Comparison of ENCODE assay signal across 8 cellular contexts in genomic region chr5:70025106-70025844, GRCh38. TPM values are rescaled to one million over a fixed set of nuclear protein-coding genes. Genes with fewer than 3 reads are reported as not detected.
DNase-seq lines count a peak whose midpoint lies in the region; ATAC-seq and TF ChIP-seq lines count a peak whose summit lies in the region.
"Not testable (repeated sequence)": the region's sequence is repeated elsewhere in the genome, so short reads cannot be mapped to it uniquely, and the experiment has no call there.

Gene SERF1B, plus strand, starts transcription at chr5:70025251. Its CDS starts 201 bp downstream, at chr5:70025452.

- H3K27ac ChIP-seq in DND-41 (ENCODE audit: low read length); esophagus squamous epithelium: not testable (repeated sequence)

- H4K20me1 ChIP-seq in DND-41 (ENCODE audit: insufficient read depth, low read length): not testable (repeated sequence)

- H3K9me3 ChIP-seq in DND-41 (ENCODE audit: insufficient read depth, low read length, severe bottlenecking); esophagus squamous epithelium: not testable (repeated sequence)

- TF ChIP-seq CTCF in DND-41 (IDR thresholded peaks at IDR 0.05; ENCODE audit: borderline replicate concordance, extremely low read depth, low read length, poor library complexity, severe bottlenecking); esophagus squamous epithelium (IDR thresholded peaks at IDR 0.05): not testable (repeated sequence)

- no CpG with 5 or more reads among the region's 66 CpGs for WGBS in esophagus squamous epithelium, 2 donors

- ATAC-seq in DND-41 (ENCODE audit: insufficient read depth, low read depth): peak; percentile 91
- ATAC-seq in GM21360 (IDR thresholded peaks at IDR 0.05; ENCODE audit: unreplicated experiment): peak; percentile 92
- peak; percentile 92 for ATAC-seq in HG02885 (IDR thresholded peaks at IDR 0.05; ENCODE audit: poor library complexity, unreplicated experiment)
- peak; percentile 93 to 96 for ATAC-seq in activated T-cell treated with anti-CD3 and anti-CD28 coated beads, Interleukin-2, amount 50 U/mL, for 72 hours (replicated peaks in 1 of 2)
- ATAC-seq in memory B cell (ENCODE audit: low read depth): peak; percentile 90
- peak; percentile 96 for ATAC-seq in stimulated activated naive B cell treated with anti-CD40 and anti-IgM and Interleukin-4, amounts not matched to agents 10 μg/mL and 1 μg/mL and 100 μg/mL, for 72 hours (replicated peaks)

- H3K36me3 Mint-ChIP-seq in activated T-cell treated with anti-CD3 and anti-CD28 coated beads, Interleukin-2, amount 50 U/mL, for 72 hours (ENCODE audit: insufficient read depth in 2 of 2); memory B cell; stimulated activated naive B cell treated with anti-CD40 and anti-IgM and Interleukin-4, amounts not matched to agents 10 μg/mL and 1 μg/mL and 100 μg/mL, for 72 hours: not testable (repeated sequence)

- TF ChIP-seq POLR2A in esophagus squamous epithelium (IDR thresholded peaks at IDR 0.05): not testable (repeated sequence)

- not testable (repeated sequence) for H3K4me1 ChIP-seq in DND-41 (ENCODE audit: insufficient read depth, low read length); esophagus squamous epithelium

- H3K9me3 Mint-ChIP-seq in activated T-cell treated with anti-CD3 and anti-CD28 coated beads, Interleukin-2, amount 50 U/mL, for 72 hours; memory B cell; stimulated activated naive B cell treated with anti-CD40 and anti-IgM and Interleukin-4, amounts not matched to agents 10 μg/mL and 1 μg/mL and 100 μg/mL, for 72 hours: not testable (repeated sequence)

- not testable (repeated sequence) for H3K36me3 ChIP-seq in DND-41 (ENCODE audit: insufficient read depth, low read length); esophagus squamous epithelium

- not testable (repeated sequence) for H3K27me3 ChIP-seq in DND-41 (ENCODE audit: insufficient read depth, low read length, poor library complexity); esophagus squamous epithelium

- not testable (repeated sequence) for H3K9ac ChIP-seq in DND-41 (ENCODE audit: low read depth, low read length)

- DNase-seq in DND-41; HT1080 (ENCODE audit: low read depth); activated T-cell treated with anti-CD3 and anti-CD28 coated beads, Interleukin-2, amount 50 U/mL, for 72 hours; esophagus squamous epithelium (lab: John Stamatoyannopoulos, UW); memory B cell (ENCODE audit: low spot score in 2 of 2); stimulated activated naive B cell treated with anti-CD40 and anti-IgM and Interleukin-4, amounts not matched to agents 10 μg/mL and 1 μg/mL and 100 μg/mL, for 72 hours: not testable (repeated sequence)

- intact Hi-C loops in esophagus squamous epithelium (cut with DNase I): not testable (repeated sequence)

- not testable (repeated sequence) for H3K79me2 ChIP-seq in DND-41 (ENCODE audit: insufficient read depth, low read length)

- not testable (repeated sequence) for H3K27ac Mint-ChIP-seq in activated T-cell treated with anti-CD3 and anti-CD28 coated beads, Interleukin-2, amount 50 U/mL, for 72 hours; memory B cell; stimulated activated naive B cell treated with anti-CD40 and anti-IgM and Interleukin-4, amounts not matched to agents 10 μg/mL and 1 μg/mL and 100 μg/mL, for 72 hours

- H3K4me3 Mint-ChIP-seq in activated T-cell treated with anti-CD3 and anti-CD28 coated beads, Interleukin-2, amount 50 U/mL, for 72 hours; memory B cell; stimulated activated naive B cell treated with anti-CD40 and anti-IgM and Interleukin-4, amounts not matched to agents 10 μg/mL and 1 μg/mL and 100 μg/mL, for 72 hours: not testable (repeated sequence)

- H3K4me2 ChIP-seq in DND-41 (ENCODE audit: insufficient read depth, low read length): not testable (repeated sequence)

- not testable (repeated sequence) for H3K4me1 Mint-ChIP-seq in activated T-cell treated with anti-CD3 and anti-CD28 coated beads, Interleukin-2, amount 50 U/mL, for 72 hours (ENCODE audit: low read depth); memory B cell; stimulated activated naive B cell treated with anti-CD40 and anti-IgM and Interleukin-4, amounts not matched to agents 10 μg/mL and 1 μg/mL and 100 μg/mL, for 72 hours

- not testable (repeated sequence) for H3K27me3 Mint-ChIP-seq in activated T-cell treated with anti-CD3 and anti-CD28 coated beads, Interleukin-2, amount 50 U/mL, for 72 hours (ENCODE audit: low read depth); memory B cell; stimulated activated naive B cell treated with anti-CD40 and anti-IgM and Interleukin-4, amounts not matched to agents 10 μg/mL and 1 μg/mL and 100 μg/mL, for 72 hours

- H2AFZ ChIP-seq in DND-41 (ENCODE audit: low read depth, low read length): not testable (repeated sequence)

- H3K4me3 ChIP-seq in DND-41 (ENCODE audit: low read depth in 1 of 2, low read length in 2 of 2); esophagus squamous epithelium: not testable (repeated sequence)

RNA-seq across cellular contexts. Expression of gene SERF1B, which starts in this region (rescaled TPM):
- total RNA-seq in HT1080 (2014; rRNA removed; shearing (Covaris generic)): 29.5 and 34.0 TPM in 2 replicates
- 20.0 and 21.1 TPM in 2 replicates for polyA plus RNA-seq in HT1080 (2015; cell fraction: cytosol; rRNA removed)
- 12.5 TPM in 2 replicates for polyA plus RNA-seq in HT1080 (2015; cell fraction: nucleus; rRNA removed)
- 10 to 100 TPM; 18.4 to 27.7 TPM for total RNA-seq in activated T-cell treated with anti-CD3 and anti-CD28 coated beads, Interleukin-2, amount 50 U/mL, for 72 hours
- total RNA-seq in esophagus squamous epithelium: 10 to 100 TPM; 11.3 to 32.4 (median 21.3) TPM
